ENCODE assay signal across 10 cellular contexts in the genomic region with DNA sequence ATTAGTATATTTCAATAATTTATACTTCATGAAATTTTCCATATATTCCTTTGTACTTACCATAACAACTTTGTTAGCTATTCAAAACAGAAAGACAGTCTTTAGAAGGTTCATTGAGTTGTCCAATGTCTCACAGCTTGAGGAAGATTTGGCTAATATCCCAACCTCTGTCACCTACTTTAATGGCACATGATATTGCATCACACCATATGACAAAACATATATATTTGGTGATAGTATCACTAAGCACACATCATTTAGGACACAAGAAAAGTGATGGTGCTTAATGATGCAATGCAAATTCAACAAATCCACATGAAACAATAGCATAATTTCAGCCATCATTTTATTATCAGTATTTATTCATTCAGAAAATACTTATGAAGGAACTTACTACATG.
"Had no signal": no experiment of that assay in that cellular context is flagged by ENCODE, and none has a peak within 500 bp of the region (broad histone marks: within the 10 kb centered on the region; RNA-seq: fewer than 3 reads in every experiment).

No MANE protein-coding gene starts in this region.

- H3K9me3 ChIP-seq: HAP-1 had no signal

- H3K9ac ChIP-seq: GM23248, KMS-11 had no signal

- H3K36me3 ChIP-seq: HAP-1 had no signal

- H3K4me2 ChIP-seq: KMS-11 had no signal

- DNase-seq: GM23248, GOT3, H7, HFFc6, Karpas-422, KBM-7 had no signal

- ATAC-seq: HCT116 had no signal

- H3K4me3 Mint-ChIP-seq: HFFc6 had no signal

- H3K27ac Mint-ChIP-seq: HFFc6 had no signal

- H3K4me1 ChIP-seq: HAP-1 had no signal

- H3K27ac ChIP-seq: GM23248, KMS-11 had no signal

- FAIRE-seq: HTR-8/SVneo had no signal

- H3K4me3 ChIP-seq: GM23248, HAP-1 had no signal

- H2AFZ ChIP-seq: GM23248 had no signal
